In the genomic region with DNA sequence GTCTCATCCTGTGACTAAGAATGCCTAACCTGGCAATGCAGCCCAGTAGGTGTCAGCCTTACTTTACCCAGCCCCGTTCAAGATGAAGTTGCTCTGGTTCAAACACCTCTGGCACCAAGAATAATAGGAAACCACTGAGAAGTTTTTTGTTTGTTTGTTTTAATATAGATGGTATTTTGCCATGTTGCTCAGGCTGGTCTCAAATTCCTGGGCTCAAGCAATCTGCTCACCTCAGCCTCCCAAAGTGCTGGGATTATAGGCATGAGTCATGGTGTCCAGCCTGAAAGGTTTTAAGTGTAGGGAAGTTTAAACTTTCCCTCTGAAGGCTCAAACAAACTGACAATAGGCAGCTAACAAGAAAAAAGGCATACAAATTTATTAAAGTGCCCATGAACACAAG, we compare ENCODE assay signal across 20 cellular contexts. TPM values are rescaled to one million over a fixed set of nuclear protein-coding genes. Genes with fewer than 3 reads are reported as not detected.
A peak's percentile ranks its signal among the peaks of the same experiment; 100 is the strongest.
DNase-seq lines count a peak whose midpoint lies in the region; ATAC-seq lines count a peak whose summit lies in the region.
"Had no signal": no experiment of that assay in that cellular context is flagged by ENCODE, and none has a peak within 500 bp of the region (broad histone marks: within the 10 kb centered on the region; RNA-seq: fewer than 3 reads in every experiment).

No MANE protein-coding gene starts in this region.

- H3K4me1 Mint-ChIP-seq in T-cell: no peaks in the 10 kb centered on the region
- no peaks in the 10 kb centered on the region for H3K4me1 Mint-ChIP-seq in activated T-helper 2 cell treated with anti-CD3 and anti-CD28 coated beads, Interferon-gamma antibody, Interleukin-2, Interleukin-4, amounts not matched to agents 10 μg/mL and 5 μg/mL and 100 μg/mL, durations not matched to agents 14 hours and 24 hours and 36 hours (ENCODE audit: low read depth)

- ATAC-seq in T-cell (replicated peaks in 1 of 4) (no peak), HG03469 (IDR thresholded peaks at IDR 0.05; ENCODE audit: unreplicated experiment) (no peak)

- CTCF ChIA-PET in T-cell (lab: Charles Lee): no interaction called here

- H3K27ac Mint-ChIP-seq in T-cell: no peak overlapping the region
- no peak overlapping the region for H3K27ac Mint-ChIP-seq in activated T-helper 2 cell treated with anti-CD3 and anti-CD28 coated beads, Interferon-gamma antibody, Interleukin-2, Interleukin-4, amounts not matched to agents 10 μg/mL and 5 μg/mL and 100 μg/mL, durations not matched to agents 14 hours and 24 hours and 36 hours
- H3K27ac Mint-ChIP-seq: HFFc6 had no signal

- intact Hi-C loops in activated T-helper 2 cell treated with anti-CD3 and anti-CD28 coated beads, Interferon-gamma antibody, Interleukin-2, Interleukin-4, amounts not matched to agents 10 μg/mL and 5 μg/mL and 100 μg/mL, durations not matched to agents 14 hours and 24 hours and 36 hours (cut with micrococcal nuclease): no loop called here

- POLR2A ChIA-PET in T-cell (lab: Charles Lee): no interaction called here

- in situ Hi-C loops in Caki2 (cut with HindIII; ENCODE audit: low pct_unique_long_range_greater_than_20kb, low sequenced_read_pairs): no loop called here

- H3K36me3 Mint-ChIP-seq in T-cell: no peaks in the 10 kb centered on the region
- no peaks in the 10 kb centered on the region for H3K36me3 Mint-ChIP-seq in activated T-helper 2 cell treated with anti-CD3 and anti-CD28 coated beads, Interferon-gamma antibody, Interleukin-2, Interleukin-4, amounts not matched to agents 10 μg/mL and 5 μg/mL and 100 μg/mL, durations not matched to agents 14 hours and 24 hours and 36 hours (ENCODE audit: low read depth)

- peaks cover 4 to 5% of the 10 kb centered on the region in 2 donors for H3K27me3 Mint-ChIP-seq in T-cell
- H3K27me3 Mint-ChIP-seq in activated T-helper 2 cell treated with anti-CD3 and anti-CD28 coated beads, Interferon-gamma antibody, Interleukin-2, Interleukin-4, amounts not matched to agents 10 μg/mL and 5 μg/mL and 100 μg/mL, durations not matched to agents 14 hours and 24 hours and 36 hours (ENCODE audit: low read depth): no peaks in the 10 kb centered on the region

- no peak overlapping the region for H3K4me3 Mint-ChIP-seq in T-cell
- H3K4me3 Mint-ChIP-seq in activated T-helper 2 cell treated with anti-CD3 and anti-CD28 coated beads, Interferon-gamma antibody, Interleukin-2, Interleukin-4, amounts not matched to agents 10 μg/mL and 5 μg/mL and 100 μg/mL, durations not matched to agents 14 hours and 24 hours and 36 hours (ENCODE audit: low read depth): no peak overlapping the region
- H3K4me3 Mint-ChIP-seq: HFFc6 had no signal

- DNase-seq in Caki2 (ENCODE audit: low read depth): peak; percentile 63
- DNase-seq in HT1080 (ENCODE audit: low read depth): peak; percentile 5
- DNase-seq in astrocyte of the hippocampus (ENCODE audit: low read depth, low spot score): peak; percentile 39
- peak; percentile 1 for DNase-seq in kidney glomerular epithelial cell (lab: John Stamatoyannopoulos, UW)
- DNase-seq in T-cell: no peak
- no peak for DNase-seq in activated T-cell treated with anti-CD3 and anti-CD28 coated beads, Interleukin-2, amount 50 U/mL, for 1 hour
- no peak for DNase-seq in activated T-helper 2 cell treated with anti-CD3 and anti-CD28 coated beads, Interferon-gamma antibody, Interleukin-2, Interleukin-4, amounts not matched to agents 10 μg/mL and 5 μg/mL and 100 μg/mL, durations not matched to agents 14 hours and 24 hours and 36 hours (ENCODE audit: low spot score)
- DNase-seq: DMS153, DND-41, GM23248, HFFc6, Karpas-422, NCI-H1105 treated with DMSO at 0.1 percent for 48 hours, NCI-H146, NCI-H2029, NCI-H446 treated with DMSO at 0.1 percent for 48 hours, NCI-H526, Peyer's patch, SHP77 treated with DMSO at 0.1 percent for 48 hours had no signal

- no peaks in the 10 kb centered on the region for H3K9me3 Mint-ChIP-seq in T-cell
- H3K9me3 Mint-ChIP-seq in activated T-helper 2 cell treated with anti-CD3 and anti-CD28 coated beads, Interferon-gamma antibody, Interleukin-2, Interleukin-4, amounts not matched to agents 10 μg/mL and 5 μg/mL and 100 μg/mL, durations not matched to agents 14 hours and 24 hours and 36 hours: no peaks in the 10 kb centered on the region
- H3K9me3 Mint-ChIP-seq: HFFc6 had no signal

RNA-seq across cellular contexts. Expression of a gene that starts 51.2 kb away (rescaled TPM):
- 14.4 and 21.6 TPM in 2 replicates for total RNA-seq in Caki2 (2014; rRNA removed; shearing (Covaris generic); ENCODE audit: low replicate concordance)
- 15.7 and 17.2 TPM in 2 replicates for total RNA-seq in HT1080 (2014; rRNA removed; shearing (Covaris generic))
- polyA plus RNA-seq in HT1080 (2015; cell fraction: cytosol; rRNA removed): 9.3 and 13.0 TPM in 2 replicates
- polyA plus RNA-seq in HT1080 (2015; cell fraction: nucleus; rRNA removed): 23.5 and 23.7 TPM in 2 replicates
- total RNA-seq in T-cell: 10 to 100 TPM in 2 of 5 donors, 1 to 10 TPM in 3; 8.9 to 12.5 (median 9.5) TPM
- total RNA-seq in activated T-helper 2 cell treated with anti-CD3 and anti-CD28 coated beads, Interferon-gamma antibody, Interleukin-2, Interleukin-4, amounts not matched to agents 10 μg/mL and 5 μg/mL and 100 μg/mL, durations not matched to agents 14 hours and 24 hours and 36 hours: 19.3 and 19.6 TPM in 2 replicates

Comparison
In these comparisons a context has a peak if more than half of its experiments do, and no peak if none do; other contexts are left out.
1. DNase-seq: peak in Caki2 (single experiment), HT1080 (single experiment), astrocyte of the hippocampus (single experiment) and kidney glomerular epithelial cell (single experiment); none in T-cell (0 of 34), activated T-cell treated with anti-CD3 and anti-CD28 coated beads, Interleukin-2, amount 50 U/mL, for 1 hour (single experiment) and activated T-helper 2 cell treated with anti-CD3 and anti-CD28 coated beads, Interferon-gamma antibody, Interleukin-2, Interleukin-4, amounts not matched to agents 10 μg/mL and 5 μg/mL and 100 μg/mL, durations not matched to agents 14 hours and 24 hours and 36 hours (single experiment).